23 cellular contexts compared by ENCODE assay signal in the genomic region with DNA sequence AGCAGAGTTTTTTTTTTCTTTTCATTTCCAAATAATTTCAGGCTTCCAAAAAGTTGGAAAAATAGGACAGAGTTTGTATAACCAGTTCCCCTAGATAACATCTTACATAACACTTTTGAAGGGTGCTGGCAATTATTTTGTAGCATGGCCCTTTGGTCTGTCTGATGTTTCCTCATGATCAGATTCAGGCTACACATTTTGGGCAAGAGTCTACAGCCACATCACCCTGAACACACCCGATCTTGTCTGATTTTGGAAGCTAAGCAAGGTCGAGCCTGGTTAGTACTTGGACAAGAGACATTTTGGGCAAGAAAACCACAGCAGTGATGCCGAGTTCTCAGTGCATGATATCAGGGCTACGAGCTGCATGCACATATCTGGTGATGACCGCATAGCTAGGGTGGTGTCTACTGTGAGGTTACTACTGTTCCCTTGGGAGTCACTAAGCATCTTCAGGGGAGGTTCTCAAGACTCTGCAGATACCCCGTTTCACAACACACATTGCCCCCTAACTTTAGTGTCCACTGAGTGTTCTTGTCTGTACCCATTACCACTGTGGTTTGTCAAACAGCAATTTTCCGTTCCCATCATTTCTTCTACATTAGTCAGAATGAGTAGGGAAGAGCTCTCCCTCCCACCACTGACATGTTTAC.
DNase-seq lines count a peak whose midpoint lies in the region; ATAC-seq and TF ChIP-seq lines count a peak whose summit lies in the region.
"Had no signal": no experiment of that assay in that cellular context is flagged by ENCODE, and none has a peak within 500 bp of the region (broad histone marks: within the 10 kb centered on the region; RNA-seq: fewer than 3 reads in every experiment).

No MANE protein-coding gene starts in this region.

- no TSS peak for BruUV-seq in Calu3 (replicated peaks; lab: Mats Ljungman, UMichigan)

- peaks cover 0 to 12% (median 0%) of the 10 kb centered on the region in 4 donors for H3K4me1 ChIP-seq in Peyer's patch
- H3K4me1 ChIP-seq: esophagus squamous epithelium, tibial artery had no signal

- H3K27ac ChIP-seq in Peyer's patch = no peak overlapping the region
- H3K27ac ChIP-seq: esophagus squamous epithelium, tibial artery had no signal

- no peaks in the 10 kb centered on the region for H3K27me3 ChIP-seq in Peyer's patch
- H3K27me3 ChIP-seq: esophagus squamous epithelium, tibial artery had no signal

- H3K27ac Mint-ChIP-seq in WTC11 (no peak overlapping the region), Calu3 (ENCODE audit: unreplicated experiment) (no peak overlapping the region)
- H3K27ac Mint-ChIP-seq: activated B cell treated with CpG ODN at 0.5 μM for 24 hours; activated T-helper 1 cell treated with anti-CD3 and anti-CD28 coated beads, Interleukin-12 subunit alpha, Interleukin-12 subunit beta, Interleukin-2, Interleukin-4 antibody, amounts not matched to agents 30 ng/mL and 10 ng/mL and 1 ng/mL, durations not matched to agents 14 hours and 24 hours and 36 hours; T-helper 1 cell treated with Interleukin-12 subunit alpha and Interleukin-12 subunit beta and Interleukin-4 antibody, amounts not matched to agents 30 μg/mL and 1 μg/mL, for 36 hours had no signal

- TF ChIP-seq CTCF in WTC11 (IDR thresholded peaks at IDR 0.05) (no peak), Calu3 (IDR thresholded peaks at IDR 0.05; ENCODE audit: unreplicated experiment) (no peak), Peyer's patch (IDR thresholded peaks at IDR 0.05) (no peak)

- POLR2A ChIA-PET in WTC11 (lab: Charles Lee) = no interaction called here

- intact Hi-C loops in left cardiac atrium (cut with DNase I) = no loop called here
- intact Hi-C loops in cardiac septum (cut with DNase I) = no loop called here
- intact Hi-C loops in left ventricle myocardium superior (cut with micrococcal nuclease) = no loop called here
- intact Hi-C loops in Calu3 (cut with micrococcal nuclease; ENCODE audit: unreplicated experiment) = no loop called here

- no peak overlapping the region for H3K4me3 ChIP-seq in Peyer's patch
- H3K4me3 ChIP-seq: esophagus squamous epithelium, tibial artery had no signal

- H3K9me3 Mint-ChIP-seq in WTC11 (no peaks in the 10 kb centered on the region), Calu3 (ENCODE audit: low read depth, unreplicated experiment) (no peaks in the 10 kb centered on the region)
- H3K9me3 Mint-ChIP-seq: activated B cell treated with CpG ODN at 0.5 μM for 24 hours; activated T-helper 1 cell treated with anti-CD3 and anti-CD28 coated beads, Interleukin-12 subunit alpha, Interleukin-12 subunit beta, Interleukin-2, Interleukin-4 antibody, amounts not matched to agents 30 ng/mL and 10 ng/mL and 1 ng/mL, durations not matched to agents 14 hours and 24 hours and 36 hours; central memory CD8-positive, alpha-beta T cell; natural killer cell treated with Interleukin-12 subunit alpha and Interleukin-12 subunit beta and Interleukin-15 and Interleukin-18, amount 100 ng/mL, for 72 hours; T-helper 1 cell treated with Interleukin-12 subunit alpha and Interleukin-12 subunit beta and Interleukin-4 antibody, amounts not matched to agents 30 μg/mL and 1 μg/mL, for 36 hours had no signal

- H3K27me3 Mint-ChIP-seq in WTC11 (ENCODE audit: low read depth) (no peaks in the 10 kb centered on the region), Calu3 (ENCODE audit: unreplicated experiment) (no peaks in the 10 kb centered on the region)
- H3K27me3 Mint-ChIP-seq: activated B cell treated with CpG ODN at 0.5 μM for 24 hours; central memory CD8-positive, alpha-beta T cell; natural killer cell treated with Interleukin-12 subunit alpha and Interleukin-12 subunit beta and Interleukin-15 and Interleukin-18, amount 100 ng/mL, for 72 hours had no signal

- H3K36me3 Mint-ChIP-seq in WTC11 (no peaks in the 10 kb centered on the region), Calu3 (ENCODE audit: insufficient read depth, unreplicated experiment) (no peaks in the 10 kb centered on the region)

- no peak for DNase-seq in left cardiac atrium
- no peak for DNase-seq in cardiac septum (ENCODE audit: low spot score)
- peak; percentile 6 for DNase-seq in UCSD-AML1 (lab: John Stamatoyannopoulos, UW; ENCODE audit: unreplicated experiment)
- no peak for DNase-seq in left ventricle myocardium superior
- no peak for DNase-seq in WTC11 (ENCODE audit: low spot score)
- no peak for DNase-seq in Calu3
- DNase-seq in DMS 273 (lab: John Stamatoyannopoulos, UW; ENCODE audit: unreplicated experiment) = no peak
- DNase-seq in Peyer's patch = no peak
- DNase-seq: activated B cell treated with CpG ODN at 0.5 μM for 24 hours; activated CD8-positive, alpha-beta memory T cell treated with anti-CD3 and anti-CD28 coated beads for 24 hours; effector CD4-positive, alpha-beta T cell; esophagus squamous epithelium; hippocampal formation; islet precursor cell; NCI-H1417; NCI-H69; SIG-M5; stimulated activated CD4-positive, alpha-beta T cell treated with anti-CD3 and anti-CD28 coated beads, Interleukin-12 subunit alpha, Interleukin-12 subunit beta, amount 100 ng/mL, for 4 hours had no signal

- H3K4me1 Mint-ChIP-seq in WTC11 (peaks cover 3% of the 10 kb centered on the region), Calu3 (ENCODE audit: low read depth, unreplicated experiment) (no peaks in the 10 kb centered on the region)

- no peaks in the 10 kb centered on the region for H3K9me3 ChIP-seq in Peyer's patch
- H3K9me3 ChIP-seq: esophagus squamous epithelium, tibial artery had no signal

- CTCF ChIA-PET in WTC11 (lab: Charles Lee) = interaction anchor here (0.6 to 4.1 kb wide), 2 partner anchors 11 to 136 kb away, joined by 4 to 19 read pairs; no protein-coding TSS in a partner anchor
- CTCF ChIA-PET in Calu3 (lab: Charles Lee) = no interaction called here

- ATAC-seq in left cardiac atrium (peak; percentile 37 to 56), left ventricle myocardium superior (peak; percentile 51), WTC11 (no peak)
- ATAC-seq: natural killer cell treated with Interleukin-12 subunit alpha and Interleukin-12 subunit beta and Interleukin-15 and Interleukin-18, amount 100 ng/mL, for 72 hours had no signal

- no peak overlapping the region for H3K4me3 Mint-ChIP-seq in WTC11
- H3K4me3 Mint-ChIP-seq in Calu3 (ENCODE audit: low read depth, unreplicated experiment) = no peak overlapping the region
- H3K4me3 Mint-ChIP-seq: activated B cell treated with CpG ODN at 0.5 μM for 24 hours; activated T-helper 1 cell treated with anti-CD3 and anti-CD28 coated beads, Interleukin-12 subunit alpha, Interleukin-12 subunit beta, Interleukin-2, Interleukin-4 antibody, amounts not matched to agents 30 ng/mL and 10 ng/mL and 1 ng/mL, durations not matched to agents 14 hours and 24 hours and 36 hours; central memory CD8-positive, alpha-beta T cell; natural killer cell treated with Interleukin-12 subunit alpha and Interleukin-12 subunit beta and Interleukin-15 and Interleukin-18, amount 100 ng/mL, for 72 hours; T-helper 1 cell treated with Interleukin-12 subunit alpha and Interleukin-12 subunit beta and Interleukin-4 antibody, amounts not matched to agents 30 μg/mL and 1 μg/mL, for 36 hours had no signal

- peaks cover 0 to 22% (median 0%) of the 10 kb centered on the region in 3 donors for H3K36me3 ChIP-seq in Peyer's patch

- TF ChIP-seq POLR2A in Peyer's patch (IDR thresholded peaks at IDR 0.05) = no peak

TF ChIP-seq in WTC11, 78 proteins besides CTCF, POLR2A, EP300 and RAD21 (continues in another document):
- TF ChIP-seq ZNF219 (CRISPR knock-in tag; IDR thresholded peaks at IDR 0.05; ENCODE audit: borderline replicate concordance) (no peak), IRF2 (CRISPR knock-in tag; IDR thresholded peaks at IDR 0.05; ENCODE audit: borderline replicate concordance, low read depth) (no peak), KAT7 (CRISPR knock-in tag; IDR thresholded peaks at IDR 0.05; ENCODE audit: borderline replicate concordance) (no peak), ZNF263 (CRISPR knock-in tag; IDR thresholded peaks at IDR 0.05; ENCODE audit: low read depth) (no peak), FOXP1 (CRISPR knock-in tag; IDR thresholded peaks at IDR 0.05; ENCODE audit: borderline replicate concordance) (no peak), RORB (CRISPR knock-in tag; IDR thresholded peaks at IDR 0.05) (no peak), PRRX2 (CRISPR knock-in tag; IDR thresholded peaks at IDR 0.05) (no peak), SP1 (CRISPR knock-in tag; conservative IDR thresholded peaks at IDR 0.05) (no peak), GTF2I (CRISPR knock-in tag; conservative IDR thresholded peaks at IDR 0.05) (no peak), FOXK1 (CRISPR knock-in tag; IDR thresholded peaks at IDR 0.05) (no peak), NR2C2 (CRISPR knock-in tag; IDR thresholded peaks at IDR 0.05) (no peak), NR1H2 (CRISPR knock-in tag; IDR thresholded peaks at IDR 0.05) (no peak), ZNF232 (CRISPR knock-in tag; IDR thresholded peaks at IDR 0.05) (no peak), USF1 (CRISPR knock-in tag; IDR thresholded peaks at IDR 0.05) (no peak), GRHL2 (CRISPR knock-in tag; IDR thresholded peaks at IDR 0.05; ENCODE audit: insufficient replicate concordance, severe bottlenecking) (no peak), NFYB (CRISPR knock-in tag; conservative IDR thresholded peaks at IDR 0.05; ENCODE audit: low read depth) (no peak)
- TF ChIP-seq, protein P1, sequence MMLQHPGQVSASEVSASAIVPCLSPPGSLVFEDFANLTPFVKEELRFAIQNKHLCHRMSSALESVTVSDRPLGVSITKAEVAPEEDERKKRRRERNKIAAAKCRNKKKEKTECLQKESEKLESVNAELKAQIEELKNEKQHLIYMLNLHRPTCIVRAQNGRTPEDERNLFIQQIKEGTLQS (CRISPR knock-in tag; conservative IDR thresholded peaks at IDR 0.05) = no peak
- TF ChIP-seq, protein P2, sequence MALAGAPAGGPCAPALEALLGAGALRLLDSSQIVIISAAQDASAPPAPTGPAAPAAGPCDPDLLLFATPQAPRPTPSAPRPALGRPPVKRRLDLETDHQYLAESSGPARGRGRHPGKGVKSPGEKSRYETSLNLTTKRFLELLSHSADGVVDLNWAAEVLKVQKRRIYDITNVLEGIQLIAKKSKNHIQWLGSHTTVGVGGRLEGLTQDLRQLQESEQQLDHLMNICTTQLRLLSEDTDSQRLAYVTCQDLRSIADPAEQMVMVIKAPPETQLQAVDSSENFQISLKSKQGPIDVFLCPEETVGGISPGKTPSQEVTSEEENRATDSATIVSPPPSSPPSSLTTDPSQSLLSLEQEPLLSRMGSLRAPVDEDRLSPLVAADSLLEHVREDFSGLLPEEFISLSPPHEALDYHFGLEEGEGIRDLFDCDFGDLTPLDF (CRISPR knock-in tag; IDR thresholded peaks at IDR 0.05) = no peak
